ENCODE assay signal across 9 cellular contexts in the genomic region with DNA sequence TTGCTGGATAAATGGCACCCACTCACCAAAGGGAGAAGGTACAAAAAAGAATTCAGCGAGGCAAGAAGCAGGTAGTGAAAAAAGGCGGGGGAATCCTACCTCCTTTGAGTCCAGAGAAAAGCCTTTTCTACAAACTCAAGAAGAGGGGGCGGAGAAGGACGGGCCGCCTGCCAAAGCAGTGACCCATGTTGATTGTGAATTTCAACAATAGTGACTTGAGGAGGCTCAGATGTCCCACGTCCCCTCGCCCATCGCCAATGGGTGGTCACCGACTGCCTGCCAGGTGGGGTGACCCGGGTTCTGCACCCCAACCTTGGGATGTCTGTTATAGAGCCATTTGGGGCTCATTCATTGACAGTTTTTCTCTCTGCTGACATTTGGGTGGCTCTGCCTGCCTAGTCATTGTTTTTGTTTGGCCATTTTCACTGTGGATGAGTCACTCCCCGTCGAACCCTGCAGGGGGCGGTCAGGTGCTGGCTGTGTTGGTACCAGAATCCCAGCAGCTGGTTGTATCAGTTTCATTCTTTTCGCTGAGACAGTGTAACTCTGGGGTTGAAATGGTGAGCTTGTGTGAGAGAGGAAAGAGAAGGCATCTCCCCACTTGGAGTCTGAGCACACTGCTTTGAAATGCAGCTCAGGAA.
DNase-seq lines count a peak whose midpoint lies in the region; ATAC-seq and TF ChIP-seq lines count a peak whose summit lies in the region.
"Had no signal": no experiment of that assay in that cellular context is flagged by ENCODE, and none has a peak within 500 bp of the region (broad histone marks: within the 10 kb centered on the region; RNA-seq: fewer than 3 reads in every experiment).

No MANE protein-coding gene starts in this region.

- H3K27me3 ChIP-seq in GM06990 (replicated peaks; ENCODE audit: control insufficient read depth, insufficient read depth, low read length), result no peaks in the 10 kb centered on the region; the same call in 1 of the 2 replicates

- H3K4me3 Mint-ChIP-seq in stimulated activated memory B cell treated with anti-CD40 and anti-IgM and Interleukin-4, amounts not matched to agents 10 μg/mL and 1 μg/mL and 100 μg/mL, for 72 hours, result no peak overlapping the region

- DNase-seq in GM06990 (ENCODE audit: extremely low read depth, insufficient read length) (peak; percentile 15), inferior parietal cortex (ENCODE audit: extremely low spot score) (peak; percentile 71), substantia nigra (lab: John Stamatoyannopoulos, UW) (peak in 42 of 49 donors; percentile 14 to 72 (median 48))
- DNase-seq in activated CD4-positive, alpha-beta T cell treated with anti-CD3 and anti-CD28 coated beads, Interleukin-2, amount 50 U/mL, for 48 hours, result peak; percentile 15

- H3K27ac Mint-ChIP-seq in stimulated activated memory B cell treated with anti-CD40 and anti-IgM and Interleukin-4, amounts not matched to agents 10 μg/mL and 1 μg/mL and 100 μg/mL, for 72 hours, result no peak overlapping the region

- no peak for TF ChIP-seq EP300 in Ishikawa (IDR thresholded peaks at IDR 0.05; ENCODE audit: borderline replicate concordance)

- TF ChIP-seq CTCF in 22Rv1 (IDR thresholded peaks at IDR 0.05) (peak; percentile 81), GM06990 (IDR thresholded peaks at IDR 0.05; ENCODE audit: insufficient read depth, low read length, poor library complexity, severe bottlenecking) (peak; percentile 78)

- peak; percentile 48 for TF ChIP-seq RAD21 in Ishikawa (IDR thresholded peaks at IDR 0.05; ENCODE audit: low read depth)

- peaks cover 31% of the 10 kb centered on the region for H3K27me3 Mint-ChIP-seq in stimulated activated memory B cell treated with anti-CD40 and anti-IgM and Interleukin-4, amounts not matched to agents 10 μg/mL and 1 μg/mL and 100 μg/mL, for 72 hours

- H3K36me3 Mint-ChIP-seq in stimulated activated memory B cell treated with anti-CD40 and anti-IgM and Interleukin-4, amounts not matched to agents 10 μg/mL and 1 μg/mL and 100 μg/mL, for 72 hours, result no peaks in the 10 kb centered on the region

- H3K4me1 Mint-ChIP-seq in stimulated activated memory B cell treated with anti-CD40 and anti-IgM and Interleukin-4, amounts not matched to agents 10 μg/mL and 1 μg/mL and 100 μg/mL, for 72 hours, result no peaks in the 10 kb centered on the region

- no peaks in the 10 kb centered on the region for H3K9me3 Mint-ChIP-seq in stimulated activated memory B cell treated with anti-CD40 and anti-IgM and Interleukin-4, amounts not matched to agents 10 μg/mL and 1 μg/mL and 100 μg/mL, for 72 hours

- no peak for ATAC-seq in GM18519 (IDR thresholded peaks at IDR 0.05; ENCODE audit: low FRiP score, unreplicated experiment)
- ATAC-seq in stimulated activated memory B cell treated with anti-CD40 and anti-IgM and Interleukin-4, amounts not matched to agents 10 μg/mL and 1 μg/mL and 100 μg/mL, for 72 hours, result no peak

- no peak overlapping the region for H3K27ac ChIP-seq in 22Rv1
- peak overlapping the region; percentile 71 for H3K27ac ChIP-seq in substantia nigra (ENCODE audit: low read depth, low read length, poor library complexity, severe bottlenecking)
- H3K27ac ChIP-seq: tibial artery had no signal

- no peak overlapping the region for H3K4me3 ChIP-seq in GM06990 (replicated peaks; ENCODE audit: low read depth, low read length)
- H3K4me3 ChIP-seq: tibial artery had no signal

- no peaks in the 10 kb centered on the region for H3K36me3 ChIP-seq in GM06990 (ENCODE audit: control insufficient read depth, insufficient read depth, low read length)
- H3K36me3 ChIP-seq: tibial artery had no signal

TF ChIP-seq in Ishikawa, 13 proteins besides CTCF, POLR2A, EP300 and RAD21:
- TF ChIP-seq, protein P1, sequence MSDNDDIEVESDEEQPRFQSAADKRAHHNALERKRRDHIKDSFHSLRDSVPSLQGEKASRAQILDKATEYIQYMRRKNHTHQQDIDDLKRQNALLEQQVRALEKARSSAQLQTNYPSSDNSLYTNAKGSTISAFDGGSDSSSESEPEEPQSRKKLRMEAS (IDR thresholded peaks at IDR 0.05), result no peak
- no peak for TF ChIP-seq FOXM1 (IDR thresholded peaks at IDR 0.05; ENCODE audit: borderline replicate concordance, low read depth)
- TF ChIP-seq, protein P2, sequence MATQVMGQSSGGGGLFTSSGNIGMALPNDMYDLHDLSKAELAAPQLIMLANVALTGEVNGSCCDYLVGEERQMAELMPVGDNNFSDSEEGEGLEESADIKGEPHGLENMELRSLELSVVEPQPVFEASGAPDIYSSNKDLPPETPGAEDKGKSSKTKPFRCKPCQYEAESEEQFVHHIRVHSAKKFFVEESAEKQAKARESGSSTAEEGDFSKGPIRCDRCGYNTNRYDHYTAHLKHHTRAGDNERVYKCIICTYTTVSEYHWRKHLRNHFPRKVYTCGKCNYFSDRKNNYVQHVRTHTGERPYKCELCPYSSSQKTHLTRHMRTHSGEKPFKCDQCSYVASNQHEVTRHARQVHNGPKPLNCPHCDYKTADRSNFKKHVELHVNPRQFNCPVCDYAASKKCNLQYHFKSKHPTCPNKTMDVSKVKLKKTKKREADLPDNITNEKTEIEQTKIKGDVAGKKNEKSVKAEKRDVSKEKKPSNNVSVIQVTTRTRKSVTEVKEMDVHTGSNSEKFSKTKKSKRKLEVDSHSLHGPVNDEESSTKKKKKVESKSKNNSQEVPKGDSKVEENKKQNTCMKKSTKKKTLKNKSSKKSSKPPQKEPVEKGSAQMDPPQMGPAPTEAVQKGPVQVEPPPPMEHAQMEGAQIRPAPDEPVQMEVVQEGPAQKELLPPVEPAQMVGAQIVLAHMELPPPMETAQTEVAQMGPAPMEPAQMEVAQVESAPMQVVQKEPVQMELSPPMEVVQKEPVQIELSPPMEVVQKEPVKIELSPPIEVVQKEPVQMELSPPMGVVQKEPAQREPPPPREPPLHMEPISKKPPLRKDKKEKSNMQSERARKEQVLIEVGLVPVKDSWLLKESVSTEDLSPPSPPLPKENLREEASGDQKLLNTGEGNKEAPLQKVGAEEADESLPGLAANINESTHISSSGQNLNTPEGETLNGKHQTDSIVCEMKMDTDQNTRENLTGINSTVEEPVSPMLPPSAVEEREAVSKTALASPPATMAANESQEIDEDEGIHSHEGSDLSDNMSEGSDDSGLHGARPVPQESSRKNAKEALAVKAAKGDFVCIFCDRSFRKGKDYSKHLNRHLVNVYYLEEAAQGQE (IDR thresholded peaks at IDR 0.05; ENCODE audit: low read depth), result no peak
- TF ChIP-seq TCF12 (IDR thresholded peaks at IDR 0.05; ENCODE audit: low read depth), result no peak
- no peak for TF ChIP-seq CREB1 (IDR thresholded peaks at IDR 0.05; ENCODE audit: low read depth)
- no peak for TF ChIP-seq CEBPB (IDR thresholded peaks at IDR 0.05)
- TF ChIP-seq ZBTB7A (IDR thresholded peaks at IDR 0.05; ENCODE audit: low read depth), result no peak
- no peak for TF ChIP-seq TAF1 (IDR thresholded peaks at IDR 0.05; ENCODE audit: low read depth)
- TF ChIP-seq, protein P3, sequence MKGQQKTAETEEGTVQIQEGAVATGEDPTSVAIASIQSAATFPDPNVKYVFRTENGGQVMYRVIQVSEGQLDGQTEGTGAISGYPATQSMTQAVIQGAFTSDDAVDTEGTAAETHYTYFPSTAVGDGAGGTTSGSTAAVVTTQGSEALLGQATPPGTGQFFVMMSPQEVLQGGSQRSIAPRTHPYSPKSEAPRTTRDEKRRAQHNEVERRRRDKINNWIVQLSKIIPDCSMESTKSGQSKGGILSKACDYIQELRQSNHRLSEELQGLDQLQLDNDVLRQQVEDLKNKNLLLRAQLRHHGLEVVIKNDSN (IDR thresholded peaks at IDR 0.05), result no peak
- no peak for TF ChIP-seq TEAD4 (IDR thresholded peaks at IDR 0.05)
- no peak for TF ChIP-seq NFIC (IDR thresholded peaks at IDR 0.05)
- no peak for TF ChIP-seq YY1 (IDR thresholded peaks at IDR 0.05; ENCODE audit: low read depth)
- TF ChIP-seq EGR1 (IDR thresholded peaks at IDR 0.05), result no peak

Comparison
In these comparisons a context has a peak if more than half of its experiments do, and no peak if none do; other contexts are left out.
1. DNase-seq: peak in every context shown above with its lines; median percentile 71 in inferior parietal cortex; 48 in substantia nigra; 15 in GM06990; 15 in activated CD4-positive, alpha-beta T cell treated with anti-CD3 and anti-CD28 coated beads, Interleukin-2, amount 50 U/mL, for 48 hours.